40 cellular contexts compared by ENCODE assay signal in genomic region chr10:34798654-34799053, GRCh38.
"Had no signal": no experiment of that assay in that cellular context is flagged by ENCODE, and none has a peak within 500 bp of the region (broad histone marks: within the 10 kb centered on the region; RNA-seq: fewer than 3 reads in every experiment).

No MANE protein-coding gene starts in this region.

- H3K27ac ChIP-seq: adrenal gland, ascending aorta, body of pancreas, brain microvascular endothelial cell, breast epithelium, cardiac muscle cell had no signal

- ATAC-seq: activated naive CD4-positive, alpha-beta T cell treated with anti-CD3 and anti-CD28 coated beads, Interleukin-2, amount 50 U/mL, for 72 hours; activated naive CD8-positive, alpha-beta T cell treated with anti-CD3 and anti-CD28 coated beads, Interleukin-2, amount 50 U/mL, for 24 hours; activated T-cell treated with anti-CD3 and anti-CD28 coated beads, Interleukin-2, amount 50 U/mL, for 4 hours; activated T-cell treated with anti-CD3 and anti-CD28 coated beads, Interleukin-2, amount 50 U/mL, for 72 hours; activated T-helper 17 cell treated with anti-CD3 and anti-CD28 coated beads, Interleukin-2, amount 50 U/mL, for 72 hours; body of pancreas had no signal

- H3K36me3 Mint-ChIP-seq: activated naive CD4-positive, alpha-beta T cell treated with anti-CD3 and anti-CD28 coated beads, Interleukin-2, amount 10 ng/mL, durations not matched to agents 7 days and 5 days; activated naive CD4-positive, alpha-beta T cell treated with anti-CD3 and anti-CD28 coated beads, Interleukin-2, amount 50 U/mL, for 24 hours; activated naive CD4-positive, alpha-beta T cell treated with anti-CD3 and anti-CD28 coated beads, Interleukin-2, amount 50 U/mL, for 72 hours; activated naive CD8-positive, alpha-beta T cell; activated naive CD8-positive, alpha-beta T cell treated with anti-CD3 and anti-CD28 coated beads for 36 hours; activated naive CD8-positive, alpha-beta T cell treated with anti-CD3 and anti-CD28 coated beads, Interleukin-2, amount 10 ng/mL, durations not matched to agents 7 days and 5 days had no signal

- H3K27me3 Mint-ChIP-seq: activated naive CD4-positive, alpha-beta T cell treated with anti-CD3 and anti-CD28 coated beads, Interleukin-2, amount 10 ng/mL, durations not matched to agents 7 days and 5 days; activated naive CD8-positive, alpha-beta T cell treated with anti-CD3 and anti-CD28 coated beads for 36 hours; activated naive CD8-positive, alpha-beta T cell treated with anti-CD3 and anti-CD28 coated beads, Interleukin-2, amount 50 U/mL, for 24 hours; activated T-cell treated with anti-CD3 and anti-CD28 coated beads, Interleukin-2, amount 50 U/mL, for 24 hours; activated T-helper 17 cell treated with anti-CD3 and anti-CD28 coated beads, Interleukin-2, amount 50 U/mL, for 72 hours; brain; central memory CD8-positive, alpha-beta T cell had no signal

- H3K4me3 ChIP-seq: adrenal gland, ascending aorta, body of pancreas, breast epithelium, cardiac muscle cell had no signal

- H3K4me1 Mint-ChIP-seq: activated naive CD4-positive, alpha-beta T cell treated with anti-CD3 and anti-CD28 coated beads, Interleukin-2, amount 10 ng/mL, durations not matched to agents 7 days and 5 days; activated naive CD4-positive, alpha-beta T cell treated with anti-CD3 and anti-CD28 coated beads, Interleukin-2, amount 50 U/mL, for 24 hours; activated naive CD8-positive, alpha-beta T cell treated with anti-CD3 and anti-CD28 coated beads for 36 hours; activated naive CD8-positive, alpha-beta T cell treated with anti-CD3 and anti-CD28 coated beads, Interleukin-2, amount 10 ng/mL, durations not matched to agents 7 days and 5 days; activated naive CD8-positive, alpha-beta T cell treated with anti-CD3 and anti-CD28 coated beads, Interleukin-2, amount 50 U/mL, for 24 hours; activated T-helper 17 cell treated with anti-CD3 and anti-CD28 coated beads, Interleukin-2, amount 50 U/mL, for 72 hours; central memory CD8-positive, alpha-beta T cell had no signal

- H3K27ac Mint-ChIP-seq: activated naive CD4-positive, alpha-beta T cell treated with anti-CD3 and anti-CD28 coated beads for 36 hours; activated naive CD4-positive, alpha-beta T cell treated with anti-CD3 and anti-CD28 coated beads, Interleukin-2, amount 10 ng/mL, durations not matched to agents 7 days and 5 days; activated naive CD4-positive, alpha-beta T cell treated with anti-CD3 and anti-CD28 coated beads, Interleukin-2, amount 50 U/mL, for 24 hours; activated naive CD4-positive, alpha-beta T cell treated with anti-CD3 and anti-CD28 coated beads, Interleukin-2, amount 50 U/mL, for 72 hours; activated naive CD8-positive, alpha-beta T cell; activated naive CD8-positive, alpha-beta T cell treated with anti-CD3 and anti-CD28 coated beads for 36 hours; activated naive CD8-positive, alpha-beta T cell treated with anti-CD3 and anti-CD28 coated beads, Interleukin-2, amount 10 ng/mL, durations not matched to agents 7 days and 5 days; activated naive CD8-positive, alpha-beta T cell treated with anti-CD3 and anti-CD28 coated beads, Interleukin-2, amount 50 U/mL, for 24 hours; activated T-cell treated with anti-CD3 and anti-CD28 coated beads, Interleukin-2, amount 50 U/mL, for 24 hours; activated T-cell treated with anti-CD3 and anti-CD28 coated beads, Interleukin-2, amount 50 U/mL, for 72 hours; activated T-helper 1 cell treated with anti-CD3 and anti-CD28 coated beads, Interleukin-12 subunit alpha, Interleukin-12 subunit beta, Interleukin-2, Interleukin-4 antibody, amounts not matched to agents 30 ng/mL and 10 ng/mL and 1 ng/mL, durations not matched to agents 14 hours and 24 hours and 36 hours; activated T-helper 17 cell treated with anti-CD3 and anti-CD28 coated beads, Interleukin-2, amount 50 U/mL, for 72 hours; activated T-helper 2 cell treated with anti-CD3 and anti-CD28 coated beads, Interferon-gamma antibody, Interleukin-2, Interleukin-4, amounts not matched to agents 10 μg/mL and 5 μg/mL and 100 μg/mL, durations not matched to agents 14 hours and 24 hours and 36 hours; brain had no signal

- H3K27me3 ChIP-seq: adrenal gland, ascending aorta, body of pancreas, brain microvascular endothelial cell, breast epithelium, cardiac muscle cell had no signal

- FAIRE-seq: astrocyte, bronchial epithelial cell had no signal

- H3K36me3 ChIP-seq: adrenal gland, ascending aorta, brain microvascular endothelial cell, breast epithelium, cardiac muscle cell had no signal

- H3K4me1 ChIP-seq: ascending aorta, breast epithelium had no signal

- H3K4me3 Mint-ChIP-seq: activated naive CD4-positive, alpha-beta T cell treated with anti-CD3 and anti-CD28 coated beads for 36 hours; activated naive CD4-positive, alpha-beta T cell treated with anti-CD3 and anti-CD28 coated beads, Interleukin-2, amount 10 ng/mL, durations not matched to agents 7 days and 5 days; activated naive CD4-positive, alpha-beta T cell treated with anti-CD3 and anti-CD28 coated beads, Interleukin-2, amount 50 U/mL, for 24 hours; activated naive CD8-positive, alpha-beta T cell; activated naive CD8-positive, alpha-beta T cell treated with anti-CD3 and anti-CD28 coated beads for 36 hours; activated naive CD8-positive, alpha-beta T cell treated with anti-CD3 and anti-CD28 coated beads, Interleukin-2, amount 10 ng/mL, durations not matched to agents 7 days and 5 days; activated naive CD8-positive, alpha-beta T cell treated with anti-CD3 and anti-CD28 coated beads, Interleukin-2, amount 50 U/mL, for 24 hours; activated T-cell treated with anti-CD3 and anti-CD28 coated beads, Interleukin-2, amount 50 U/mL, for 24 hours; activated T-cell treated with anti-CD3 and anti-CD28 coated beads, Interleukin-2, amount 50 U/mL, for 4 hours; activated T-cell treated with anti-CD3 and anti-CD28 coated beads, Interleukin-2, amount 50 U/mL, for 72 hours; activated T-helper 1 cell treated with anti-CD3 and anti-CD28 coated beads, Interleukin-12 subunit alpha, Interleukin-12 subunit beta, Interleukin-2, Interleukin-4 antibody, amounts not matched to agents 30 ng/mL and 10 ng/mL and 1 ng/mL, durations not matched to agents 14 hours and 24 hours and 36 hours; activated T-helper 17 cell treated with anti-CD3 and anti-CD28 coated beads, Interleukin-2, amount 50 U/mL, for 72 hours; brain; central memory CD8-positive, alpha-beta T cell had no signal

- H3K9me3 ChIP-seq: adrenal gland, ascending aorta, body of pancreas, breast epithelium had no signal

- H3K9me3 Mint-ChIP-seq: activated naive CD4-positive, alpha-beta T cell treated with anti-CD3 and anti-CD28 coated beads for 36 hours; activated naive CD4-positive, alpha-beta T cell treated with anti-CD3 and anti-CD28 coated beads, Interleukin-2, amount 10 ng/mL, durations not matched to agents 7 days and 5 days; activated naive CD4-positive, alpha-beta T cell treated with anti-CD3 and anti-CD28 coated beads, Interleukin-2, amount 50 U/mL, for 24 hours; activated naive CD4-positive, alpha-beta T cell treated with anti-CD3 and anti-CD28 coated beads, Interleukin-2, amount 50 U/mL, for 72 hours; activated naive CD8-positive, alpha-beta T cell treated with anti-CD3 and anti-CD28 coated beads for 36 hours; activated naive CD8-positive, alpha-beta T cell treated with anti-CD3 and anti-CD28 coated beads, Interleukin-2, amount 10 ng/mL, durations not matched to agents 7 days and 5 days; activated naive CD8-positive, alpha-beta T cell treated with anti-CD3 and anti-CD28 coated beads, Interleukin-2, amount 50 U/mL, for 24 hours; activated T-cell treated with anti-CD3 and anti-CD28 coated beads, Interleukin-2, amount 50 U/mL, for 24 hours; activated T-cell treated with anti-CD3 and anti-CD28 coated beads, Interleukin-2, amount 50 U/mL, for 4 hours; activated T-cell treated with anti-CD3 and anti-CD28 coated beads, Interleukin-2, amount 50 U/mL, for 72 hours; activated T-helper 1 cell treated with anti-CD3 and anti-CD28 coated beads, Interleukin-12 subunit alpha, Interleukin-12 subunit beta, Interleukin-2, Interleukin-4 antibody, amounts not matched to agents 30 ng/mL and 10 ng/mL and 1 ng/mL, durations not matched to agents 14 hours and 24 hours and 36 hours; activated T-helper 17 cell treated with anti-CD3 and anti-CD28 coated beads, Interleukin-2, amount 50 U/mL, for 72 hours; activated T-helper 2 cell treated with anti-CD3 and anti-CD28 coated beads, Interferon-gamma antibody, Interleukin-2, Interleukin-4, amounts not matched to agents 10 μg/mL and 5 μg/mL and 100 μg/mL, durations not matched to agents 14 hours and 24 hours and 36 hours; central memory CD8-positive, alpha-beta T cell had no signal

- DNase-seq: activated effector memory CD4-positive, alpha-beta T cell treated with anti-CD3 and anti-CD28 coated beads, Interleukin-2, amount 50 U/mL, for 16 hours; activated effector memory CD4-positive, alpha-beta T cell treated with Interleukin-2 at 50 U/mL for 16 hours; activated gamma-delta T cell; activated gamma-delta T cell treated with Interleukin-2 at 50 U/mL for 16 hours; activated naive CD4-positive, alpha-beta T cell; activated naive CD4-positive, alpha-beta T cell treated with anti-CD3 and anti-CD28 coated beads for 36 hours; activated naive CD4-positive, alpha-beta T cell treated with anti-CD3 and anti-CD28 coated beads, Interleukin-2, amount 10 ng/mL, durations not matched to agents 7 days and 5 days; activated naive CD4-positive, alpha-beta T cell treated with anti-CD3 and anti-CD28 coated beads, Interleukin-2, amount 50 U/mL, for 16 hours; activated naive CD4-positive, alpha-beta T cell treated with Interleukin-2 at 50 U/mL for 16 hours; activated naive CD8-positive, alpha-beta T cell treated with anti-CD3 and anti-CD28 coated beads for 36 hours; activated naive CD8-positive, alpha-beta T cell treated with anti-CD3 and anti-CD28 coated beads, Interleukin-2, amount 10 ng/mL, durations not matched to agents 7 days and 5 days; activated naive CD8-positive, alpha-beta T cell treated with anti-CD3 and anti-CD28 coated beads, Interleukin-2, amount 50 U/mL, for 24 hours; activated T-cell treated with anti-CD3 and anti-CD28 coated beads, Interleukin-2, amount 50 U/mL, for 1 hour; activated T-cell treated with anti-CD3 and anti-CD28 coated beads, Interleukin-2, amount 50 U/mL, for 24 hours; activated T-cell treated with anti-CD3 and anti-CD28 coated beads, Interleukin-2, amount 50 U/mL, for 4 hours; activated T-cell treated with anti-CD3 and anti-CD28 coated beads, Interleukin-2, amount 50 U/mL, for 48 hours; activated T-cell treated with anti-CD3 and anti-CD28 coated beads, Interleukin-2, amount 50 U/mL, for 72 hours; amniotic stem cell; amygdala; anterior cingulate cortex; aorta; body of pancreas; brain microvascular endothelial cell; caudate nucleus; central memory CD4-positive, alpha-beta T cell; cerebellar nuclear complex had no signal
